Comparison of ENCODE assay signal across 2 cellular contexts in genomic region chr15:74171965-74172541, GRCh38.
TF ChIP-seq lines count a peak whose summit lies in the region.

No MANE protein-coding gene starts in this region.

TF ChIP-seq in SK-N-SH, 30 proteins besides CTCF, POLR2A, EP300 and RAD21:
- TF ChIP-seq, protein P1, sequence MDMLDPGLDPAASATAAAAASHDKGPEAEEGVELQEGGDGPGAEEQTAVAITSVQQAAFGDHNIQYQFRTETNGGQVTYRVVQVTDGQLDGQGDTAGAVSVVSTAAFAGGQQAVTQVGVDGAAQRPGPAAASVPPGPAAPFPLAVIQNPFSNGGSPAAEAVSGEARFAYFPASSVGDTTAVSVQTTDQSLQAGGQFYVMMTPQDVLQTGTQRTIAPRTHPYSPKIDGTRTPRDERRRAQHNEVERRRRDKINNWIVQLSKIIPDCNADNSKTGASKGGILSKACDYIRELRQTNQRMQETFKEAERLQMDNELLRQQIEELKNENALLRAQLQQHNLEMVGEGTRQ (IDR thresholded peaks at IDR 0.05; ENCODE audit: borderline replicate concordance, low read depth, low read length): no peak
- TF ChIP-seq, protein P2, sequence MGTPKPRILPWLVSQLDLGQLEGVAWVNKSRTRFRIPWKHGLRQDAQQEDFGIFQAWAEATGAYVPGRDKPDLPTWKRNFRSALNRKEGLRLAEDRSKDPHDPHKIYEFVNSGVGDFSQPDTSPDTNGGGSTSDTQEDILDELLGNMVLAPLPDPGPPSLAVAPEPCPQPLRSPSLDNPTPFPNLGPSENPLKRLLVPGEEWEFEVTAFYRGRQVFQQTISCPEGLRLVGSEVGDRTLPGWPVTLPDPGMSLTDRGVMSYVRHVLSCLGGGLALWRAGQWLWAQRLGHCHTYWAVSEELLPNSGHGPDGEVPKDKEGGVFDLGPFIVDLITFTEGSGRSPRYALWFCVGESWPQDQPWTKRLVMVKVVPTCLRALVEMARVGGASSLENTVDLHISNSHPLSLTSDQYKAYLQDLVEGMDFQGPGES (IDR thresholded peaks at IDR 0.05; ENCODE audit: low read depth, low read length): no peak
- TF ChIP-seq RFX5 (IDR thresholded peaks at IDR 0.05; ENCODE audit: low read length) (no peak), RXRA (IDR thresholded peaks at IDR 0.05; ENCODE audit: borderline replicate concordance, low read depth) (no peak), ELF1 (IDR thresholded peaks at IDR 0.05) (no peak), EZH2phosphoT487 (IDR thresholded peaks at IDR 0.05; ENCODE audit: borderline replicate concordance, low read depth) (no peak), MXI1 (IDR thresholded peaks at IDR 0.05; ENCODE audit: low read depth, low read length) (no peak), FOXM1 (IDR thresholded peaks at IDR 0.05; ENCODE audit: low read depth) (no peak), RCOR1 (IDR thresholded peaks at IDR 0.05; ENCODE audit: low read length) (no peak)
- TF ChIP-seq, protein P3, sequence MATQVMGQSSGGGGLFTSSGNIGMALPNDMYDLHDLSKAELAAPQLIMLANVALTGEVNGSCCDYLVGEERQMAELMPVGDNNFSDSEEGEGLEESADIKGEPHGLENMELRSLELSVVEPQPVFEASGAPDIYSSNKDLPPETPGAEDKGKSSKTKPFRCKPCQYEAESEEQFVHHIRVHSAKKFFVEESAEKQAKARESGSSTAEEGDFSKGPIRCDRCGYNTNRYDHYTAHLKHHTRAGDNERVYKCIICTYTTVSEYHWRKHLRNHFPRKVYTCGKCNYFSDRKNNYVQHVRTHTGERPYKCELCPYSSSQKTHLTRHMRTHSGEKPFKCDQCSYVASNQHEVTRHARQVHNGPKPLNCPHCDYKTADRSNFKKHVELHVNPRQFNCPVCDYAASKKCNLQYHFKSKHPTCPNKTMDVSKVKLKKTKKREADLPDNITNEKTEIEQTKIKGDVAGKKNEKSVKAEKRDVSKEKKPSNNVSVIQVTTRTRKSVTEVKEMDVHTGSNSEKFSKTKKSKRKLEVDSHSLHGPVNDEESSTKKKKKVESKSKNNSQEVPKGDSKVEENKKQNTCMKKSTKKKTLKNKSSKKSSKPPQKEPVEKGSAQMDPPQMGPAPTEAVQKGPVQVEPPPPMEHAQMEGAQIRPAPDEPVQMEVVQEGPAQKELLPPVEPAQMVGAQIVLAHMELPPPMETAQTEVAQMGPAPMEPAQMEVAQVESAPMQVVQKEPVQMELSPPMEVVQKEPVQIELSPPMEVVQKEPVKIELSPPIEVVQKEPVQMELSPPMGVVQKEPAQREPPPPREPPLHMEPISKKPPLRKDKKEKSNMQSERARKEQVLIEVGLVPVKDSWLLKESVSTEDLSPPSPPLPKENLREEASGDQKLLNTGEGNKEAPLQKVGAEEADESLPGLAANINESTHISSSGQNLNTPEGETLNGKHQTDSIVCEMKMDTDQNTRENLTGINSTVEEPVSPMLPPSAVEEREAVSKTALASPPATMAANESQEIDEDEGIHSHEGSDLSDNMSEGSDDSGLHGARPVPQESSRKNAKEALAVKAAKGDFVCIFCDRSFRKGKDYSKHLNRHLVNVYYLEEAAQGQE (IDR thresholded peaks at IDR 0.05; ENCODE audit: low read depth, low read length): no peak

TF ChIP-seq in SK-N-SH treated with all-trans-retinoic acid at 6 μM for 48 hours, 23 proteins besides CTCF, POLR2A, EP300 and RAD21:
- TF ChIP-seq CSDC2 (CRISPR knock-in tag; IDR thresholded peaks at IDR 0.05) (no peak), ZNF70 (CRISPR knock-in tag; IDR thresholded peaks at IDR 0.05) (no peak), CSRNP3 (CRISPR knock-in tag; IDR thresholded peaks at IDR 0.05) (no peak), RARB (CRISPR knock-in tag; IDR thresholded peaks at IDR 0.05) (no peak), SNAI2 (CRISPR knock-in tag; IDR thresholded peaks at IDR 0.05) (no peak), TCF4 (CRISPR knock-in tag; IDR thresholded peaks at IDR 0.05; ENCODE audit: borderline replicate concordance) (no peak), BACH2 (CRISPR knock-in tag; IDR thresholded peaks at IDR 0.05; ENCODE audit: borderline replicate concordance) (no peak), TSHZ2 (CRISPR knock-in tag; IDR thresholded peaks at IDR 0.05) (no peak), PPARA (CRISPR knock-in tag; IDR thresholded peaks at IDR 0.05; ENCODE audit: borderline replicate concordance) (no peak), POU6F1 (CRISPR knock-in tag; IDR thresholded peaks at IDR 0.05; ENCODE audit: borderline replicate concordance, low read depth) (no peak), PATZ1 (CRISPR knock-in tag; IDR thresholded peaks at IDR 0.05; ENCODE audit: borderline replicate concordance) (no peak), ZNF565 (CRISPR knock-in tag; conservative IDR thresholded peaks at IDR 0.05; ENCODE audit: low read depth) (no peak)
TF ChIP-seq in SK-N-SH treated with all-trans-retinoic acid at 6 μM for 48 hours: peak in this region for 0.
